ENCODE assay signal across 1 cellular context in the genomic region with DNA sequence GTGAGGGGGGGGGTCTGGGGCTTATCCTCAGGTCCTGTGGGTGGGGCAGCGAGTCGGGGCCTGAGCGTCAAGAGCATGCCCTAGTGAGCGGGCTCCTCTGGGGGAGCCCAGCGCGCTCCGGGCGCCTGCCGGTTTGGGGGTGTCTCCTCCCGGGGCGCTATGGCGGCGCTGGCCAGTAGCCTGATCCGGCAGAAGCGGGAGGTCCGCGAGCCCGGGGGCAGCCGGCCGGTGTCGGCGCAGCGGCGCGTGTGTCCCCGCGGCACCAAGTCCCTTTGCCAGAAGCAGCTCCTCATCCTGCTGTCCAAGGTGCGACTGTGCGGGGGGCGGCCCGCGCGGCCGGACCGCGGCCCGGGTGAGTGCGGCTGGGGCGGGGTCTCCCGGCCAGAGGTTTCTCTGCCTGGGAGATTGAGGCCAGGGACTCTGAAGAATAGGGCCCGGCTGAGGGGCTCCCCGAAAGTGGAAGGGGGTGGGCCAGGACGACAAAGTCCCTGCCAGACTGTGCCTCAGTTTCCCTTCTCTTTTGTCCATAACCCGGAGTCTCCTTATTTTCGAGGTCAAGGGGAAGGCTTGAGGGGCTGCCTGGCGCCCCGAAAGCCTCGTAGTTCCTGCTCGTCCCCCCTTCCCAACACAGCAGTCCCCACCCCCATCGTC.
TF ChIP-seq lines count a peak whose summit lies in the region.

A gene (plus strand): TSS at position 51 of the 651 bp plus-strand sequence. CDS start 109 bp downstream, at position 160.

TF ChIP-seq in H1, 55 proteins besides CTCF, POLR2A, EP300 and RAD21:
- TF ChIP-seq KDM4A (IDR thresholded peaks at IDR 0.05; ENCODE audit: low read depth, low read length, severe bottlenecking) (peak; percentile 15), EZH2 (IDR thresholded peaks at IDR 0.05; ENCODE audit: low read depth, low read length, severe bottlenecking) (no peak), YY1 (IDR thresholded peaks at IDR 0.05; ENCODE audit: low read depth, low read length) (no peak)
